Comparison of ENCODE assay signal across 12 cellular contexts in the genomic region with DNA sequence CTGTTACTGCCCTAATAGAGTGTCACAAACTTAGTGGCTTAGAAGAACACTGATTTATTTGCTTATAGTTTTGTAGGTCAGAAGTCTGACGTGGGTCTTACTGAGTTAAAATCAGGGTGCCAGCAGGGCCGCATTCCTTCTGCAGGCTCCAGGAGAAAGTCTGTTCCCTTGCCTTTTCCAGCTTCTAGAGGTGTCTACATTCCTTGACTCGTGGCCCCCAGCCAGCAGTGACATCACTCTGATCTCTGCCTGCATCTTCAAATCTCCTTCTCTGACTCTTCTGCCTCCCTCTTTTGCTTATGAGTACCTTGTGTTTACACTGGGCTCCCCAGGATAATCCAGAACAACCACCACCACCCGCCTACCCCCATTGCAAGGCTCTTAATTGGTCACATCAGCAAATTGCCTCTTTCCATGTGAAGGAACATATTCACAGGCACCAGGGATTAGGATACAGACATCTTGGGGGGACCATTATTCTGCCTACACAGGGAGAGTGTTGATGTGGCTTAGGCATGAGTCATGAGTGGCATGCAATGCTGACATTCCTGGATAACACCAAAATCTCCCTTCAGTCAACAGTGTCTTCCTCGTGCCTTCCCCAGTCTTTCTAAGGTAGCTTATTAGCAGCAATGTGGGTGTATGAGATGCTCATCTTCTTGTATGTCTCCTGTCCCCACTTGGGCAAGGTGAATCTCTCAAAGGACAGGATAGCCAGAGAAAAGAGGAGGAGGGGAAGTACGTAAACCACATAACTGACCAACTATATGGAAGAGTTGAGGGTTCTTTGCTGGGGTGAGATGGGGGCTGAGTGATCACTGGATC. TPM values are rescaled to one million over a fixed set of nuclear protein-coding genes. Genes with fewer than 3 reads are reported as not detected.
DNase-seq lines count a peak whose midpoint lies in the region; ATAC-seq and TF ChIP-seq lines count a peak whose summit lies in the region.
"Had no signal": no experiment of that assay in that cellular context is flagged by ENCODE, and none has a peak within 500 bp of the region (broad histone marks: within the 10 kb centered on the region; RNA-seq: fewer than 3 reads in every experiment).

No MANE protein-coding gene starts in this region.

- no peak for DNase-seq in activated T-cell treated with anti-CD3 and anti-CD28 coated beads, Interleukin-2, amount 50 U/mL, for 72 hours
- no peak for DNase-seq in activated T-cell treated with anti-CD3 and anti-CD28 coated beads, Interleukin-2, amount 50 U/mL, for 48 hours
- DNase-seq in RPMI7951 (ENCODE audit: low read depth) (peak; percentile 56), fibroblast of gingiva (ENCODE audit: low read depth) (peak; percentile 12), smooth muscle cell (lab: John Stamatoyannopoulos, UW; ENCODE audit: unreplicated experiment) (no peak), RWPE1 (ENCODE audit: low spot score) (no peak), hypothalamus (lab: John Stamatoyannopoulos, UW) (no peak)
- DNase-seq: midbrain, NCI-H345 had no signal

- H3K79me2 ChIP-seq in smooth muscle cell (ENCODE audit: low read depth) = no peaks in the 10 kb centered on the region

- no peaks in the 10 kb centered on the region for H3K36me3 ChIP-seq in smooth muscle cell (ENCODE audit: low read depth)

- 30% methylated on average over 6 of the region's 6 CpGs for WGBS in smooth muscle cell (ENCODE audit: low lambda C conversion rate)

- no peaks in the 10 kb centered on the region for H3K27me3 Mint-ChIP-seq in activated T-cell treated with anti-CD3 and anti-CD28 coated beads, Interleukin-2, amount 50 U/mL, for 72 hours (ENCODE audit: low read depth)

- H3K4me3 Mint-ChIP-seq in activated T-cell treated with anti-CD3 and anti-CD28 coated beads, Interleukin-2, amount 50 U/mL, for 72 hours = peak overlapping the region; percentile 2 to 43
- H3K4me3 Mint-ChIP-seq: WTC11 had no signal

- TF ChIP-seq CTCF in smooth muscle cell (IDR thresholded peaks at IDR 0.05; ENCODE audit: borderline replicate concordance, insufficient read depth, poor library complexity, severe bottlenecking) = no peak
- no peak for TF ChIP-seq CTCF in RWPE1 (conservative IDR thresholded peaks at IDR 0.05; ENCODE audit: low read depth)

- H3F3A ChIP-seq in smooth muscle cell (ENCODE audit: low read depth) = peaks cover 12% of the 10 kb centered on the region

- peaks cover 9% of the 10 kb centered on the region for H3K4me1 ChIP-seq in smooth muscle cell (ENCODE audit: low read depth)

- peak overlapping the region; percentile 14 for H3K27ac Mint-ChIP-seq in activated T-cell treated with anti-CD3 and anti-CD28 coated beads, Interleukin-2, amount 50 U/mL, for 72 hours
- H3K27ac Mint-ChIP-seq: WTC11 had no signal

- H3K27ac ChIP-seq in smooth muscle cell (ENCODE audit: low read depth) = peak overlapping the region; percentile 82
- no peak overlapping the region for H3K27ac ChIP-seq in RWPE1

- H3K36me3 Mint-ChIP-seq in activated T-cell treated with anti-CD3 and anti-CD28 coated beads, Interleukin-2, amount 50 U/mL, for 72 hours (ENCODE audit: insufficient read depth in 2 of 2) = peaks cover 17 to 38% of the 10 kb centered on the region in 2 donors

- H3K4me1 Mint-ChIP-seq in activated T-cell treated with anti-CD3 and anti-CD28 coated beads, Interleukin-2, amount 50 U/mL, for 72 hours (ENCODE audit: low read depth) = peaks cover 76% of the 10 kb centered on the region
- H3K4me1 Mint-ChIP-seq: WTC11 had no signal

- H3K9ac ChIP-seq in smooth muscle cell (ENCODE audit: low read depth) = peak overlapping the region; percentile 25

- H3K27me3 ChIP-seq in smooth muscle cell (ENCODE audit: low read depth) = no peaks in the 10 kb centered on the region
- H3K27me3 ChIP-seq: dorsolateral prefrontal cortex had no signal

- peak overlapping the region; percentile 55 for H3K4me2 ChIP-seq in smooth muscle cell

- peak; percentile 38 to 42 for ATAC-seq in activated T-cell treated with anti-CD3 and anti-CD28 coated beads, Interleukin-2, amount 50 U/mL, for 72 hours (replicated peaks in 1 of 2)
- no peak for ATAC-seq in HG02981 (IDR thresholded peaks at IDR 0.05; ENCODE audit: unreplicated experiment)
- ATAC-seq: WTC11 had no signal

- H3K9me3 Mint-ChIP-seq in activated T-cell treated with anti-CD3 and anti-CD28 coated beads, Interleukin-2, amount 50 U/mL, for 72 hours = no peaks in the 10 kb centered on the region
- H3K9me3 Mint-ChIP-seq: WTC11 had no signal

- no peaks in the 10 kb centered on the region for H4K20me1 ChIP-seq in smooth muscle cell (ENCODE audit: low read depth)

- no peak overlapping the region for H3K4me3 ChIP-seq in smooth muscle cell
- H3K4me3 ChIP-seq: dorsolateral prefrontal cortex had no signal

- no peaks in the 10 kb centered on the region for H3K9me3 ChIP-seq in smooth muscle cell (replicated peaks; ENCODE audit: low read depth)

- POLR2A ChIA-PET in RWPE1 (lab: Yijun Ruan, JAX; ENCODE audit: low non-redundant PET) = no interaction called here

- CTCF ChIA-PET in RWPE1 (lab: Yijun Ruan, JAX) = no interaction called here

- no peak overlapping the region for H2AFZ ChIP-seq in smooth muscle cell (ENCODE audit: low read depth)

RNA-seq across cellular contexts. Expression of gene CYFIP2, which starts 24.4 kb away (rescaled TPM):
- 100 to 1,000 TPM; 235 to 288 TPM for total RNA-seq in activated T-cell treated with anti-CD3 and anti-CD28 coated beads, Interleukin-2, amount 50 U/mL, for 72 hours
- total RNA-seq in RPMI7951 (2014; rRNA removed; shearing (Covaris generic)) = 0.10 and 0.36 TPM in 2 replicates
- 9.7 and 17.8 TPM in 2 replicates for total RNA-seq in smooth muscle cell
- polyA plus RNA-seq in smooth muscle cell = 11.4 and 28.6 TPM in 2 replicates

Comparison
In these comparisons a context has a peak if more than half of its experiments do, and no peak if none do; other contexts are left out.
1. DNase-seq: peak in RPMI7951 (single experiment) and fibroblast of gingiva (single experiment); none in activated T-cell treated with anti-CD3 and anti-CD28 coated beads, Interleukin-2, amount 50 U/mL, for 72 hours (0 of 2), activated T-cell treated with anti-CD3 and anti-CD28 coated beads, Interleukin-2, amount 50 U/mL, for 48 hours (0 of 2), smooth muscle cell (single experiment), RWPE1 (single experiment) and hypothalamus (0 of 51).